1 cellular context compared by ENCODE assay signal in the genomic region with DNA sequence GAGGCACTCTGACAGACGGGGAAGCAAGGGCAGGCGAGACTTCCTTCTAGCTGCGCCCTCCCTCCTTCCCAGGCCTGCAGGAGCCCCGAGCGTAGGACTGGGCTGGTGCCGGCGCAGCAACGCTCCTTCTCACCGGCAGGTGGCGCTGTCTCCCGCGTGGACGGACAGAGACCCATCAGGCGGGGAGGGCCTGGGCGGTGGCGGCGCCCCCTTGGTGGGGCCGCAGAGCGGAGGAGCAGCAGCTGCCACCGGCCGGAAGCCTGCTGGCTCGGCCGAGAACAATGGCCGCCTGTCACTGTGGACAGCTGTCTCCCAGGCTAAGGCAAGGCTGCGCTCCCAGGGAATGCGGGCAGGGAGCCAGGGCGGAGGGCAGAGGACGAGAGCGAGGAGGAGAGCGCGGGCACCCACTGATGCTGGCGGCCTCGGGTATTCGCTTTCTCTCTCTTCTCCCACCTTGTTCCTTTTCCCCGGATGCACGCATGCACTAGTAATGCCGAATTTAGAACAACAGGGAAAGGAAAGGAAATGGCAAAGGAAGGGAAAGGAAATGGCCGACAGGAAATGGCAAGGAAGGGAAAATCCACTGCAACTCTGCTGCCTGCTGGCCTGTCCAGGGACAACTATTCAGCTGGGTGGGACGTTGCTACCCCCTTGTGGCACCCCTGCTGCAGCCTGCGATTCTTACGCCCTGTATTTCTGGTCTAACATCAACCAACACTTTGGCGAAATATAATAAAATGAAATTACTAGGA.
A peak's percentile ranks its signal among the peaks of the same experiment; 100 is the strongest.
TF ChIP-seq lines count a peak whose summit lies in the region.

No MANE protein-coding gene starts in this region.

TF ChIP-seq in GM12878, 131 proteins besides CTCF, POLR2A, EP300 and RAD21 (continued from another document and continues in another):
- TF ChIP-seq, protein P1, sequence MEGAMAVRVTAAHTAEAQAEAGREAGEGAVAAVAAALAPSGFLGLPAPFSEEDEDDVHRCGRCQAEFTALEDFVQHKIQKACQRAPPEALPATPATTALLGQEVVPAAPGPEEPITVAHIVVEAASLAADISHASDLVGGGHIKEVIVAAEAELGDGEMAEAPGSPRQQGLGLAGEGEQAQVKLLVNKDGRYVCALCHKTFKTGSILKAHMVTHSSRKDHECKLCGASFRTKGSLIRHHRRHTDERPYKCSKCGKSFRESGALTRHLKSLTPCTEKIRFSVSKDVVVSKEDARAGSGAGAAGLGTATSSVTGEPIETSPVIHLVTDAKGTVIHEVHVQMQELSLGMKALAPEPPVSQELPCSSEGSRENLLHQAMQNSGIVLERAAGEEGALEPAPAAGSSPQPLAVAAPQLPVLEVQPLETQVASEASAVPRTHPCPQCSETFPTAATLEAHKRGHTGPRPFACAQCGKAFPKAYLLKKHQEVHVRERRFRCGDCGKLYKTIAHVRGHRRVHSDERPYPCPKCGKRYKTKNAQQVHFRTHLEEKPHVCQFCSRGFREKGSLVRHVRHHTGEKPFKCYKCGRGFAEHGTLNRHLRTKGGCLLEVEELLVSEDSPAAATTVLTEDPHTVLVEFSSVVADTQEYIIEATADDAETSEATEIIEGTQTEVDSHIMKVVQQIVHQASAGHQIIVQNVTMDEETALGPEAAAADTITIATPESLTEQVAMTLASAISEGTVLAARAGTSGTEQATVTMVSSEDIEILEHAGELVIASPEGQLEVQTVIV (IDR thresholded peaks at IDR 0.05; ENCODE audit: borderline replicate concordance, partially characterized antibody): peak; percentile 37
- TF ChIP-seq, protein P2, sequence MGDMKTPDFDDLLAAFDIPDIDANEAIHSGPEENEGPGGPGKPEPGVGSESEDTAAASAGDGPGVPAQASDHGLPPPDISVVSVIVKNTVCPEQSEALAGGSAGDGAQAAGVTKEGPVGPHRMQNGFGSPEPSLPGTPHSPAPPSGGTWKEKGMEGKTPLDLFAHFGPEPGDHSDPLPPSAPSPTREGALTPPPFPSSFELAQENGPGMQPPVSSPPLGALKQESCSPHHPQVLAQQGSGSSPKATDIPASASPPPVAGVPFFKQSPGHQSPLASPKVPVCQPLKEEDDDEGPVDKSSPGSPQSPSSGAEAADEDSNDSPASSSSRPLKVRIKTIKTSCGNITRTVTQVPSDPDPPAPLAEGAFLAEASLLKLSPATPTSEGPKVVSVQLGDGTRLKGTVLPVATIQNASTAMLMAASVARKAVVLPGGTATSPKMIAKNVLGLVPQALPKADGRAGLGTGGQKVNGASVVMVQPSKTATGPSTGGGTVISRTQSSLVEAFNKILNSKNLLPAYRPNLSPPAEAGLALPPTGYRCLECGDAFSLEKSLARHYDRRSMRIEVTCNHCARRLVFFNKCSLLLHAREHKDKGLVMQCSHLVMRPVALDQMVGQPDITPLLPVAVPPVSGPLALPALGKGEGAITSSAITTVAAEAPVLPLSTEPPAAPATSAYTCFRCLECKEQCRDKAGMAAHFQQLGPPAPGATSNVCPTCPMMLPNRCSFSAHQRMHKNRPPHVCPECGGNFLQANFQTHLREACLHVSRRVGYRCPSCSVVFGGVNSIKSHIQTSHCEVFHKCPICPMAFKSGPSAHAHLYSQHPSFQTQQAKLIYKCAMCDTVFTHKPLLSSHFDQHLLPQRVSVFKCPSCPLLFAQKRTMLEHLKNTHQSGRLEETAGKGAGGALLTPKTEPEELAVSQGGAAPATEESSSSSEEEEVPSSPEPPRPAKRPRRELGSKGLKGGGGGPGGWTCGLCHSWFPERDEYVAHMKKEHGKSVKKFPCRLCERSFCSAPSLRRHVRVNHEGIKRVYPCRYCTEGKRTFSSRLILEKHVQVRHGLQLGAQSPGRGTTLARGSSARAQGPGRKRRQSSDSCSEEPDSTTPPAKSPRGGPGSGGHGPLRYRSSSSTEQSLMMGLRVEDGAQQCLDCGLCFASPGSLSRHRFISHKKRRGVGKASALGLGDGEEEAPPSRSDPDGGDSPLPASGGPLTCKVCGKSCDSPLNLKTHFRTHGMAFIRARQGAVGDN (IDR thresholded peaks at IDR 0.05): peak; percentile 70; the same call in 1 of the 2 replicates
- TF ChIP-seq ASH2L (IDR thresholded peaks at IDR 0.05; ENCODE audit: borderline replicate concordance, low read depth) (no peak), BACH1 (IDR thresholded peaks at IDR 0.05; ENCODE audit: borderline replicate concordance) (peak; percentile 66; the same call in 1 of the 2 replicates), YY1 (IDR thresholded peaks at IDR 0.05; ENCODE audit: low read depth, low read length) (peak; percentile 93), SMAD1 (IDR thresholded peaks at IDR 0.05; ENCODE audit: low read depth, partially characterized antibody) (no peak), SP1 (IDR thresholded peaks at IDR 0.05; ENCODE audit: low read depth, low read length) (no peak), ZBED1 (IDR thresholded peaks at IDR 0.05; ENCODE audit: borderline replicate concordance) (no peak), MTA3 (IDR thresholded peaks at IDR 0.05; ENCODE audit: borderline replicate concordance, low read length) (no peak), ATF7 (IDR thresholded peaks at IDR 0.05; ENCODE audit: low read depth) (no peak), WRNIP1 (IDR thresholded peaks at IDR 0.05; ENCODE audit: borderline replicate concordance, low read depth, low read length) (no peak), BRCA1 (IDR thresholded peaks at IDR 0.05; ENCODE audit: low read depth, low read length) (no peak), CHD4 (IDR thresholded peaks at IDR 0.05) (no peak), ETV6 (conservative IDR thresholded peaks at IDR 0.05 in 1 of 2, IDR thresholded peaks at IDR 0.05 in 1 of 2; ENCODE audit: borderline replicate concordance in 1 of 2, low read depth in 1 of 2) (peak in 1 of 2 experiments; percentile 74; a peak in 1 of 4 replicates), IKZF2 (IDR thresholded peaks at IDR 0.05) (peak; percentile 76 to 77), HDAC6 (IDR thresholded peaks at IDR 0.05; ENCODE audit: unreplicated experiment) (no peak), GABPA (IDR thresholded peaks at IDR 0.05; ENCODE audit: low read depth) (no peak), SREBF2 (IDR thresholded peaks at IDR 0.05; ENCODE audit: low read length) (no peak), PML (IDR thresholded peaks at IDR 0.05; ENCODE audit: low read length) (no peak), MXI1 (IDR thresholded peaks at IDR 0.05; ENCODE audit: low read depth, low read length) (peak; percentile 37; the same call in 1 of the 2 replicates), SREBF1 (IDR thresholded peaks at IDR 0.05; ENCODE audit: low read length) (no peak), HDAC2 (IDR thresholded peaks at IDR 0.05) (no peak), TCF3 (IDR thresholded peaks at IDR 0.05; ENCODE audit: borderline replicate concordance, insufficient read depth, low read depth, low read length) (peak; percentile 81; the same call in 1 of the 2 replicates), NFYA (IDR thresholded peaks at IDR 0.05; ENCODE audit: borderline replicate concordance, low read depth, low read length) (no peak), ZNF24 (IDR thresholded peaks at IDR 0.05) (peak; percentile 39; the same call in 1 of the 2 replicates), NR2C1 (IDR thresholded peaks at IDR 0.05) (no peak), KDM1A (IDR thresholded peaks at IDR 0.05; ENCODE audit: borderline replicate concordance) (no peak)
- TF ChIP-seq, protein P3, sequence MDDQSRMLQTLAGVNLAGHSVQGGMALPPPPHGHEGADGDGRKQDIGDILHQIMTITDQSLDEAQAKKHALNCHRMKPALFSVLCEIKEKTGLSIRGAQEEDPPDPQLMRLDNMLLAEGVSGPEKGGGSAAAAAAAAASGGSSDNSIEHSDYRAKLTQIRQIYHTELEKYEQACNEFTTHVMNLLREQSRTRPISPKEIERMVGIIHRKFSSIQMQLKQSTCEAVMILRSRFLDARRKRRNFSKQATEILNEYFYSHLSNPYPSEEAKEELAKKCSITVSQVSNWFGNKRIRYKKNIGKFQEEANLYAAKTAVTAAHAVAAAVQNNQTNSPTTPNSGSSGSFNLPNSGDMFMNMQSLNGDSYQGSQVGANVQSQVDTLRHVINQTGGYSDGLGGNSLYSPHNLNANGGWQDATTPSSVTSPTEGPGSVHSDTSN (IDR thresholded peaks at IDR 0.05; ENCODE audit: insufficient replicate concordance, low read depth, low read length): peak; percentile 6
- TF ChIP-seq, protein P4, sequence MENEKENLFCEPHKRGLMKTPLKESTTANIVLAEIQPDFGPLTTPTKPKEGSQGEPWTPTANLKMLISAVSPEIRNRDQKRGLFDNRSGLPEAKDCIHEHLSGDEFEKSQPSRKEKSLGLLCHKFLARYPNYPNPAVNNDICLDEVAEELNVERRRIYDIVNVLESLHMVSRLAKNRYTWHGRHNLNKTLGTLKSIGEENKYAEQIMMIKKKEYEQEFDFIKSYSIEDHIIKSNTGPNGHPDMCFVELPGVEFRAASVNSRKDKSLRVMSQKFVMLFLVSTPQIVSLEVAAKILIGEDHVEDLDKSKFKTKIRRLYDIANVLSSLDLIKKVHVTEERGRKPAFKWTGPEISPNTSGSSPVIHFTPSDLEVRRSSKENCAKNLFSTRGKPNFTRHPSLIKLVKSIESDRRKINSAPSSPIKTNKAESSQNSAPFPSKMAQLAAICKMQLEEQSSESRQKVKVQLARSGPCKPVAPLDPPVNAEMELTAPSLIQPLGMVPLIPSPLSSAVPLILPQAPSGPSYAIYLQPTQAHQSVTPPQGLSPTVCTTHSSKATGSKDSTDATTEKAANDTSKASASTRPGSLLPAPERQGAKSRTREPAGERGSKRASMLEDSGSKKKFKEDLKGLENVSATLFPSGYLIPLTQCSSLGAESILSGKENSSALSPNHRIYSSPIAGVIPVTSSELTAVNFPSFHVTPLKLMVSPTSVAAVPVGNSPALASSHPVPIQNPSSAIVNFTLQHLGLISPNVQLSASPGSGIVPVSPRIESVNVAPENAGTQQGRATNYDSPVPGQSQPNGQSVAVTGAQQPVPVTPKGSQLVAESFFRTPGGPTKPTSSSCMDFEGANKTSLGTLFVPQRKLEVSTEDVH (IDR thresholded peaks at IDR 0.05; ENCODE audit: low read depth, partially characterized antibody): no peak
- TF ChIP-seq, protein P5, sequence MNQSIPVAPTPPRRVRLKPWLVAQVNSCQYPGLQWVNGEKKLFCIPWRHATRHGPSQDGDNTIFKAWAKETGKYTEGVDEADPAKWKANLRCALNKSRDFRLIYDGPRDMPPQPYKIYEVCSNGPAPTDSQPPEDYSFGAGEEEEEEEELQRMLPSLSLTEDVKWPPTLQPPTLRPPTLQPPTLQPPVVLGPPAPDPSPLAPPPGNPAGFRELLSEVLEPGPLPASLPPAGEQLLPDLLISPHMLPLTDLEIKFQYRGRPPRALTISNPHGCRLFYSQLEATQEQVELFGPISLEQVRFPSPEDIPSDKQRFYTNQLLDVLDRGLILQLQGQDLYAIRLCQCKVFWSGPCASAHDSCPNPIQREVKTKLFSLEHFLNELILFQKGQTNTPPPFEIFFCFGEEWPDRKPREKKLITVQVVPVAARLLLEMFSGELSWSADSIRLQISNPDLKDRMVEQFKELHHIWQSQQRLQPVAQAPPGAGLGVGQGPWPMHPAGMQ (IDR thresholded peaks at IDR 0.05; ENCODE audit: borderline replicate concordance): no peak
- TF ChIP-seq, protein P6, sequence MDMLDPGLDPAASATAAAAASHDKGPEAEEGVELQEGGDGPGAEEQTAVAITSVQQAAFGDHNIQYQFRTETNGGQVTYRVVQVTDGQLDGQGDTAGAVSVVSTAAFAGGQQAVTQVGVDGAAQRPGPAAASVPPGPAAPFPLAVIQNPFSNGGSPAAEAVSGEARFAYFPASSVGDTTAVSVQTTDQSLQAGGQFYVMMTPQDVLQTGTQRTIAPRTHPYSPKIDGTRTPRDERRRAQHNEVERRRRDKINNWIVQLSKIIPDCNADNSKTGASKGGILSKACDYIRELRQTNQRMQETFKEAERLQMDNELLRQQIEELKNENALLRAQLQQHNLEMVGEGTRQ (IDR thresholded peaks at IDR 0.05; ENCODE audit: borderline replicate concordance, low read depth, low read length): no peak
- TF ChIP-seq, protein P7, sequence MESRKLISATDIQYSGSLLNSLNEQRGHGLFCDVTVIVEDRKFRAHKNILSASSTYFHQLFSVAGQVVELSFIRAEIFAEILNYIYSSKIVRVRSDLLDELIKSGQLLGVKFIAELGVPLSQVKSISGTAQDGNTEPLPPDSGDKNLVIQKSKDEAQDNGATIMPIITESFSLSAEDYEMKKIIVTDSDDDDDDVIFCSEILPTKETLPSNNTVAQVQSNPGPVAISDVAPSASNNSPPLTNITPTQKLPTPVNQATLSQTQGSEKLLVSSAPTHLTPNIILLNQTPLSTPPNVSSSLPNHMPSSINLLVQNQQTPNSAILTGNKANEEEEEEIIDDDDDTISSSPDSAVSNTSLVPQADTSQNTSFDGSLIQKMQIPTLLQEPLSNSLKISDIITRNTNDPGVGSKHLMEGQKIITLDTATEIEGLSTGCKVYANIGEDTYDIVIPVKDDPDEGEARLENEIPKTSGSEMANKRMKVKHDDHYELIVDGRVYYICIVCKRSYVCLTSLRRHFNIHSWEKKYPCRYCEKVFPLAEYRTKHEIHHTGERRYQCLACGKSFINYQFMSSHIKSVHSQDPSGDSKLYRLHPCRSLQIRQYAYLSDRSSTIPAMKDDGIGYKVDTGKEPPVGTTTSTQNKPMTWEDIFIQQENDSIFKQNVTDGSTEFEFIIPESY (IDR thresholded peaks at IDR 0.05): peak; percentile 85; the same call in 1 of the 2 replicates
- TF ChIP-seq, protein P8, sequence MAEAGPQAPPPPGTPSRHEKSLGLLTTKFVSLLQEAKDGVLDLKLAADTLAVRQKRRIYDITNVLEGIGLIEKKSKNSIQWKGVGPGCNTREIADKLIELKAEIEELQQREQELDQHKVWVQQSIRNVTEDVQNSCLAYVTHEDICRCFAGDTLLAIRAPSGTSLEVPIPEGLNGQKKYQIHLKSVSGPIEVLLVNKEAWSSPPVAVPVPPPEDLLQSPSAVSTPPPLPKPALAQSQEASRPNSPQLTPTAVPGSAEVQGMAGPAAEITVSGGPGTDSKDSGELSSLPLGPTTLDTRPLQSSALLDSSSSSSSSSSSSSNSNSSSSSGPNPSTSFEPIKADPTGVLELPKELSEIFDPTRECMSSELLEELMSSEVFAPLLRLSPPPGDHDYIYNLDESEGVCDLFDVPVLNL (IDR thresholded peaks at IDR 0.05; ENCODE audit: low read depth, low read length): no peak
